In genomic region chrX:134990475-134991473, GRCh38 we compare ENCODE assay signal across 1 cellular context.
TF ChIP-seq lines count a peak whose summit lies in the region.

Gene SMIM10, plus strand, starts transcription at chrX:134990991. Its CDS starts 105 bp downstream, at chrX:134991096.

TF ChIP-seq in K562, 482 proteins besides CTCF, POLR2A, EP300 and RAD21 (continued from another document and continues in another):
- TF ChIP-seq ZNF609 (CRISPR knock-in tag; IDR thresholded peaks at IDR 0.05; ENCODE audit: borderline replicate concordance) (no peak), ZNF717 (CRISPR knock-in tag; IDR thresholded peaks at IDR 0.05) (no peak), ARID3A (IDR thresholded peaks at IDR 0.05; ENCODE audit: borderline replicate concordance, low read depth, low read length) (no peak), HDGF (IDR thresholded peaks at IDR 0.05) (no peak), TGIF2 (CRISPR knock-in tag; IDR thresholded peaks at IDR 0.05) (no peak), ZNF408 (CRISPR knock-in tag; IDR thresholded peaks at IDR 0.05; ENCODE audit: low read depth) (no peak), TARDBP (IDR thresholded peaks at IDR 0.05) (no peak), ZBTB2 (IDR thresholded peaks at IDR 0.05) (no peak), AFF1 (IDR thresholded peaks at IDR 0.05; ENCODE audit: low read depth in 1 of 2, partially characterized antibody in 2 of 2) (no peak), YY1 (IDR thresholded peaks at IDR 0.05; ENCODE audit: borderline replicate concordance in 1 of 3, control insufficient read depth in 1 of 3, extremely low read depth in 1 of 3, insufficient read depth in 3 of 3, insufficient read length in 1 of 3, insufficient replicate concordance in 2 of 3, low read depth in 1 of 3, low read length in 2 of 3) (peak in 2 of 3 experiments; percentile 27 to 78), GTF2A2 (tag; IDR thresholded peaks at IDR 0.05) (no peak), YBX1 (IDR thresholded peaks at IDR 0.05) (no peak), HDAC3 (IDR thresholded peaks at IDR 0.05; ENCODE audit: borderline replicate concordance, partially characterized antibody) (no peak), RCOR1 (IDR thresholded peaks at IDR 0.05; ENCODE audit: borderline replicate concordance in 1 of 2, low read depth in 2 of 2, low read length in 2 of 2) (peak in 1 of 2 experiments; percentile 61; a peak in 2 of 4 replicates), ZNF311 (CRISPR knock-in tag; IDR thresholded peaks at IDR 0.05) (no peak), ZNF232 (CRISPR knock-in tag; IDR thresholded peaks at IDR 0.05) (0 out of 2 replicates have a peak, but pooled peaks have one; percentile 17), KDM4B (IDR thresholded peaks at IDR 0.05; ENCODE audit: borderline replicate concordance in 2 of 2, low read depth in 1 of 2) (no peak), TCF7 (IDR thresholded peaks at IDR 0.05; ENCODE audit: borderline replicate concordance) (no peak), GMEB1 (CRISPR knock-in tag; IDR thresholded peaks at IDR 0.05) (no peak; the same call in 1 of the 2 replicates), TCF3 (CRISPR knock-in tag; IDR thresholded peaks at IDR 0.05) (0 out of 2 replicates have a peak, but pooled peaks have one; percentile 22), PKNOX1 (IDR thresholded peaks at IDR 0.05) (no peak), RBFOX2 (IDR thresholded peaks at IDR 0.05; ENCODE audit: low read depth, low read length) (peak; percentile 92), ELF4 (CRISPR knock-in tag; IDR thresholded peaks at IDR 0.05) (no peak), CHAMP1 (IDR thresholded peaks at IDR 0.05) (no peak), RBBP5 (IDR thresholded peaks at IDR 0.05; ENCODE audit: borderline replicate concordance, insufficient read depth, low read length, poor library complexity, severe bottlenecking) (peak; percentile 87), MEF2D (tag; conservative IDR thresholded peaks at IDR 0.05; ENCODE audit: low read depth) (no peak), SUPT5H (IDR thresholded peaks at IDR 0.05) (peak; percentile 65), ETV5 (CRISPR knock-in tag; IDR thresholded peaks at IDR 0.05; ENCODE audit: low read depth) (peak; percentile 60; the same call in 1 of the 2 replicates), SMARCC2 (IDR thresholded peaks at IDR 0.05; ENCODE audit: low read depth) (no peak), PBX2 (CRISPR knock-in tag; IDR thresholded peaks at IDR 0.05; ENCODE audit: low read depth) (no peak), PBX2 (tag; conservative IDR thresholded peaks at IDR 0.05; ENCODE audit: low read depth) (no peak), U2AF2 (optimal IDR thresholded peaks at IDR 0.05; ENCODE audit: low read depth, low read length) (no peak), KHSRP (IDR thresholded peaks at IDR 0.05) (no peak), EZH2 (IDR thresholded peaks at IDR 0.05; ENCODE audit: borderline replicate concordance, low read depth, low read length) (no peak), CBX2 (IDR thresholded peaks at IDR 0.05; ENCODE audit: insufficient read depth, low read length, poor library complexity, severe bottlenecking) (no peak), ZNF277 (CRISPR knock-in tag; IDR thresholded peaks at IDR 0.05; ENCODE audit: borderline replicate concordance) (no peak), ZNF695 (CRISPR knock-in tag; IDR thresholded peaks at IDR 0.05) (no peak), C11orf30 (IDR thresholded peaks at IDR 0.05; ENCODE audit: low read depth) (no peak), ZNF316 (IDR thresholded peaks at IDR 0.05) (no peak)
